In the genomic region with DNA sequence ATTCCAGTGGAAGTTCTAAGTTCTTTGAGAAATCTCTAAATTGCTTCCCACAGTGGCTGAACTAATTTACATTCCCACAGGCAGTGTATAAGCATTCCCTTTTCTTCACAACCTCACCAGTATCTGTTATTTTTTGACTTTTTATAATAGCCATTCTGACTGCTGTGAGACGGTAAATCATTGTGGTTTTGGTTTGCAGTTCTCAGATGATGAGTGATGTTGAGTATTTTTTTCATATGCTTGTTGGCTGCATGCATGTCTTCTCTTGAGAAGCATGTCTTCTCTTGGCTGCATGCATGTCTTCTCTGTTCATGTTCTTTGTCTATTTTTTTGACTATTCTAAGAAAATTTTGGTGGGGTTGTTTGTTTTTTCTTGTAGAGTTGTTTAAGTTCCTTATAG, we compare ENCODE assay signal across 21 cellular contexts.
"Had no signal": no experiment of that assay in that cellular context is flagged by ENCODE, and none has a peak within 500 bp of the region (broad histone marks: within the 10 kb centered on the region; RNA-seq: fewer than 3 reads in every experiment).

No MANE protein-coding gene starts in this region.

- H3K36me3 ChIP-seq: breast epithelium, neutrophil, spleen, thyroid gland had no signal

- H3K4me1 ChIP-seq: breast epithelium, spleen, thyroid gland had no signal

- H3K27ac Mint-ChIP-seq: activated CD4-positive, alpha-beta T cell treated with anti-CD3 and anti-CD28 coated beads, Interleukin-2, amount 10 ng/mL, durations not matched to agents 24 days and 14 days; activated CD8-positive, alpha-beta T cell treated with anti-CD3 and anti-CD28 coated beads for 36 hours; activated naive CD8-positive, alpha-beta T cell treated with anti-CD3 and anti-CD28 coated beads, Interleukin-2, amount 10 ng/mL, durations not matched to agents 7 days and 5 days; activated T-cell treated with anti-CD3 and anti-CD28 coated beads, Interleukin-2, amount 50 U/mL, for 24 hours; activated T-helper 2 cell treated with anti-CD3 and anti-CD28 coated beads, Interferon-gamma antibody, Interleukin-2, Interleukin-4, amounts not matched to agents 10 μg/mL and 5 μg/mL and 100 μg/mL, durations not matched to agents 14 hours and 24 hours and 36 hours; stimulated activated naive B cell treated with anti-CD40 and anti-IgM and Interleukin-4, amounts not matched to agents 10 μg/mL and 1 μg/mL and 100 μg/mL, for 72 hours had no signal

- H3K4me3 Mint-ChIP-seq: activated CD4-positive, alpha-beta T cell treated with anti-CD3 and anti-CD28 coated beads, Interleukin-2, amount 10 ng/mL, durations not matched to agents 24 days and 14 days; activated CD8-positive, alpha-beta T cell treated with anti-CD3 and anti-CD28 coated beads for 36 hours; activated naive CD8-positive, alpha-beta T cell treated with anti-CD3 and anti-CD28 coated beads, Interleukin-2, amount 10 ng/mL, durations not matched to agents 7 days and 5 days; activated T-cell treated with anti-CD3 and anti-CD28 coated beads, Interleukin-2, amount 50 U/mL, for 24 hours; naive thymus-derived CD8-positive, alpha-beta T cell; stimulated activated naive B cell treated with anti-CD40 and anti-IgM and Interleukin-4, amounts not matched to agents 10 μg/mL and 1 μg/mL and 100 μg/mL, for 72 hours had no signal

- H3K27me3 Mint-ChIP-seq: activated CD4-positive, alpha-beta T cell treated with anti-CD3 and anti-CD28 coated beads, Interleukin-2, amount 10 ng/mL, durations not matched to agents 24 days and 14 days; activated CD8-positive, alpha-beta T cell treated with anti-CD3 and anti-CD28 coated beads for 36 hours; stimulated activated naive B cell treated with anti-CD40 and anti-IgM and Interleukin-4, amounts not matched to agents 10 μg/mL and 1 μg/mL and 100 μg/mL, for 72 hours had no signal

- H3K9me3 Mint-ChIP-seq: activated CD8-positive, alpha-beta T cell treated with anti-CD3 and anti-CD28 coated beads for 36 hours; activated naive CD8-positive, alpha-beta T cell treated with anti-CD3 and anti-CD28 coated beads, Interleukin-2, amount 10 ng/mL, durations not matched to agents 7 days and 5 days; activated T-cell treated with anti-CD3 and anti-CD28 coated beads, Interleukin-2, amount 50 U/mL, for 24 hours; activated T-helper 2 cell treated with anti-CD3 and anti-CD28 coated beads, Interferon-gamma antibody, Interleukin-2, Interleukin-4, amounts not matched to agents 10 μg/mL and 5 μg/mL and 100 μg/mL, durations not matched to agents 14 hours and 24 hours and 36 hours; stimulated activated naive B cell treated with anti-CD40 and anti-IgM and Interleukin-4, amounts not matched to agents 10 μg/mL and 1 μg/mL and 100 μg/mL, for 72 hours had no signal

- H3K27ac ChIP-seq: breast epithelium, neutrophil, spleen, thyroid gland had no signal

- H3K27me3 ChIP-seq: breast epithelium, neutrophil, spleen, thyroid gland had no signal

- ATAC-seq: activated CD8-positive, alpha-beta T cell treated with anti-CD3 and anti-CD28 coated beads for 36 hours; esophagus mucosa; naive thymus-derived CD8-positive, alpha-beta T cell; sciatic nerve; stimulated activated naive B cell treated with anti-CD40 and anti-IgM and Interleukin-4, amounts not matched to agents 10 μg/mL and 1 μg/mL and 100 μg/mL, for 72 hours had no signal

- DNase-seq: activated CD4-positive, alpha-beta T cell treated with anti-CD3 and anti-CD28 coated beads, Interleukin-2, amount 10 ng/mL, durations not matched to agents 24 days and 14 days; activated CD4-positive, CD25-positive, alpha-beta regulatory T cell; activated CD8-positive, alpha-beta T cell treated with anti-CD3 and anti-CD28 coated beads for 36 hours; activated naive CD4-positive, alpha-beta T cell treated with Interleukin-2 at 50 U/mL for 16 hours; activated naive CD8-positive, alpha-beta T cell treated with anti-CD3 and anti-CD28 coated beads, Interleukin-2, amount 10 ng/mL, durations not matched to agents 7 days and 5 days; activated T-cell treated with anti-CD3 and anti-CD28 coated beads, Interleukin-2, amount 50 U/mL, for 24 hours; anterior cingulate cortex; cortex of kidney; mesenchymal stem cell; naive thymus-derived CD8-positive, alpha-beta T cell; spleen; stimulated activated CD4-positive, alpha-beta T cell treated with anti-CD3 and anti-CD28 coated beads, Interleukin-4, amount 100 ng/mL, for 4 hours; stimulated activated naive B cell treated with anti-CD40 and anti-IgM and Interleukin-4, amounts not matched to agents 10 μg/mL and 1 μg/mL and 100 μg/mL, for 72 hours; T-helper 1 cell; T-helper 9 cell; thyroid gland had no signal

- H3K4me3 ChIP-seq: breast epithelium, spleen, thyroid gland had no signal

- H3K36me3 Mint-ChIP-seq: activated naive CD8-positive, alpha-beta T cell treated with anti-CD3 and anti-CD28 coated beads, Interleukin-2, amount 10 ng/mL, durations not matched to agents 7 days and 5 days; naive thymus-derived CD8-positive, alpha-beta T cell; stimulated activated naive B cell treated with anti-CD40 and anti-IgM and Interleukin-4, amounts not matched to agents 10 μg/mL and 1 μg/mL and 100 μg/mL, for 72 hours had no signal

- H3K9me3 ChIP-seq: breast epithelium, neutrophil, spleen, thyroid gland had no signal

- H3K4me1 Mint-ChIP-seq: activated CD4-positive, alpha-beta T cell treated with anti-CD3 and anti-CD28 coated beads, Interleukin-2, amount 10 ng/mL, durations not matched to agents 24 days and 14 days; naive thymus-derived CD8-positive, alpha-beta T cell; stimulated activated naive B cell treated with anti-CD40 and anti-IgM and Interleukin-4, amounts not matched to agents 10 μg/mL and 1 μg/mL and 100 μg/mL, for 72 hours had no signal
